ENCODE assay signal across 8 cellular contexts in the genomic region with DNA sequence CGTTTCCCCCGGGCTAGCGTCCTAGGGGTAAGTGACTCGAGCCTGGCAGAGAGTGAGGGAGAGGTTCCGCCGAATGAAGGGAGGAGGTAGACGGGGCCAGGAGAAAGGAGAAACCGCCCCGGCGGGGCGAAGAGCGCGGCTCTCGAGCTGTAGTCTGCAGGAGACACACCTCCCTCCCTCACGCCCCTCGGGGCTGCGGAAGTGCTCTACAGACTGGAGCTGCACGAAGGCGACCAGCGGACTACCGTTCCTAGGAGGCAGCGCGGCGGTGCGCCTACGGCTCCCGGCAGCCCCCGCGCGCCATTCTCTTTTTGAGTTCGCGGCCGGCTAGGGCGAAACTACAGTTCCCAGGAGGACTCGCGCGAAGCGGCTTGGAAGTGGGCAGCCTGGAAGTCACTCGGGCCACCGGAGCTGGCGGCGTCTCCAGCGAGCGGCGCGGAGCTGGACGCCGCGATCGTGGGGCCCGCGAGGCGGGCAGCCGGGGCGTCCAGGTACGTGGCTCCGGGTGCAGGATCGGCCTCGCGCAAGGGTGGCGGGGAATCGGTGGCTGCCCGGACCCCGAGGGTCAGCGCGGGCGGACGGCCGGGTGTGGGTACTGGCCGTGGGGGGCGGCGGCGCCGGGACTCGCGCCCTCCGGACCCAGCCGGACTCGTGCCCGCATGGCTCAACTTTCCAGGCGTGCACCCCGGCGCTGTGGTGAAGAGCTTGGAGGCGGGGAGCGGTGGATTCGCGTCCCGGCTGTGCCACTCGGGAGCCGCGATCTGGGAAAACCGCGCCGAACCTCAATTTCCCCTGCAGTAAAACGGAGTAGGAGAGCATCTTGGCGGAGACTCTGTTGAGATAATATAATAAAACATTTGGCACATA. TPM values are rescaled to one million over a fixed set of nuclear protein-coding genes. Genes with fewer than 3 reads are reported as not detected.
DNase-seq lines count a peak whose midpoint lies in the region; ATAC-seq and TF ChIP-seq lines count a peak whose summit lies in the region.

A gene with protein sequence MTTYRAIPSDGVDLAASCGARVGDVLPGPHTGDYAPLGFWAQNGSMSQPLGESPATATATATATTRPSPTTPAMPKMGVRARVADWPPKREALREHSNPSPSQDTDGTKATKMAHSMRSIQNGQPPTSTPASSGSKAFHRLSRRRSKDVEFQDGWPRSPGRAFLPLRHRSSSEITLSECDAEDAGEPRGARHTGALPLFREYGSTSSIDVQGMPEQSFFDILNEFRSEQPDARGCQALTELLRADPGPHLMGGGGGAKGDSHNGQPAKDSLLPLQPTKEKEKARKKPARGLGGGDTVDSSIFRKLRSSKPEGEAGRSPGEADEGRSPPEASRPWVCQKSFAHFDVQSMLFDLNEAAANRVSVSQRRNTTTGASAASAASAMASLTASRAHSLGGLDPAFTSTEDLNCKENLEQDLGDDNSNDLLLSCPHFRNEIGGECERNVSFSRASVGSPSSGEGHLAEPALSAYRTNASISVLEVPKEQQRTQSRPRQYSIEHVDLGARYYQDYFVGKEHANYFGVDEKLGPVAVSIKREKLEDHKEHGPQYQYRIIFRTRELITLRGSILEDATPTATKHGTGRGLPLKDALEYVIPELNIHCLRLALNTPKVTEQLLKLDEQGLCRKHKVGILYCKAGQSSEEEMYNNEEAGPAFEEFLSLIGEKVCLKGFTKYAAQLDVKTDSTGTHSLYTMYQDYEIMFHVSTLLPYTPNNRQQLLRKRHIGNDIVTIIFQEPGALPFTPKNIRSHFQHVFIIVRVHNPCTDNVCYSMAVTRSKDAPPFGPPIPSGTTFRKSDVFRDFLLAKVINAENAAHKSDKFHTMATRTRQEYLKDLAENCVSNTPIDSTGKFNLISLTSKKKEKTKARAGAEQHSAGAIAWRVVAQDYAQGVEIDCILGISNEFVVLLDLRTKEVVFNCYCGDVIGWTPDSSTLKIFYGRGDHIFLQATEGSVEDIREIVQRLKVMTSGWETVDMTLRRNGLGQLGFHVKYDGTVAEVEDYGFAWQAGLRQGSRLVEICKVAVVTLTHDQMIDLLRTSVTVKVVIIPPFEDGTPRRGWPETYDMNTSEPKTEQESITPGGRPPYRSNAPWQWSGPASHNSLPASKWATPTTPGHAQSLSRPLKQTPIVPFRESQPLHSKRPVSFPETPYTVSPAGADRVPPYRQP (N-terminal part only) (plus strand): TSS at position 341 of the 867 bp plus-strand sequence. CDS start 174,358 bp downstream, outside the sequence.

- peaks cover 0 to 19% of the 10 kb centered on the region in 2 donors for H3K4me1 ChIP-seq in right atrium auricular region
- peaks cover 16% of the 10 kb centered on the region for H3K4me1 ChIP-seq in vagina

- H3K27ac ChIP-seq in right atrium auricular region = peak within 1 kb of the TSS; percentile 76 to 80
- peak within 1 kb of the TSS; percentile 72 for H3K27ac ChIP-seq in vagina

- ATAC-seq in HG02885 (IDR thresholded peaks at IDR 0.05; ENCODE audit: poor library complexity, unreplicated experiment) = peak; percentile 82
- peak; percentile 99 for ATAC-seq in T-helper 17 cell

- intact Hi-C loops in vagina (cut with DNase I) = loop anchor here (10.0 kb wide), 1 partner anchor 318 kb away; the partner anchor contains the start of gene DPF1

- no peaks in the 10 kb centered on the region for H3K36me3 Mint-ChIP-seq in T-helper 17 cell (ENCODE audit: low read depth)

- H3K9me3 ChIP-seq in T-helper 17 cell (ENCODE audit: control insufficient read depth, low read length, poor library complexity, severe bottlenecking) (no peaks in the 10 kb centered on the region), right atrium auricular region (no peaks in the 10 kb centered on the region), vagina (no peaks in the 10 kb centered on the region)

- H3K27me3 ChIP-seq in right atrium auricular region = no peaks in the 10 kb centered on the region
- no peaks in the 10 kb centered on the region for H3K27me3 ChIP-seq in vagina

- H3K27ac Mint-ChIP-seq in T-helper 17 cell = peak within 1 kb of the TSS; percentile 70

- TF ChIP-seq CTCF in right atrium auricular region (IDR thresholded peaks at IDR 0.05) (no peak), vagina (IDR thresholded peaks at IDR 0.05) (peak in 1 of 3 experiments; percentile 24)

- H3K27me3 Mint-ChIP-seq in T-helper 17 cell = no peaks in the 10 kb centered on the region

- TF ChIP-seq POLR2A in GM15510 (IDR thresholded peaks at IDR 0.05; ENCODE audit: borderline replicate concordance, extremely low read depth, insufficient read length) (peak; percentile 74), vagina (IDR thresholded peaks at IDR 0.05) (peak in 1 of 2 donors; percentile 47)

- H3K4me3 Mint-ChIP-seq in T-helper 17 cell = peak within 1 kb of the TSS; percentile 93

- H3K4me3 ChIP-seq in right atrium auricular region (peak within 1 kb of the TSS; percentile 79 to 96), vagina (peak within 1 kb of the TSS; percentile 69 to 77)

- H3K4me1 Mint-ChIP-seq in T-helper 17 cell = peaks cover 22% of the 10 kb centered on the region

- H3K36me3 ChIP-seq in right atrium auricular region (no peaks in the 10 kb centered on the region), vagina (no peaks in the 10 kb centered on the region)

- DNase-seq in NCI-H1694 treated with DMSO at 0.1 percent for 48 hours (lab: John Stamatoyannopoulos, UW) (peak; percentile 94), T-helper 17 cell (peak; percentile 86 to 87 (median 87)), anterior cingulate cortex (lab: John Stamatoyannopoulos, UW) (peak; percentile 61 to 98 (median 93)), right atrium auricular region (ENCODE audit: low spot score) (peak; percentile 94), pulmonary artery endothelial cell (ENCODE audit: low read depth, low spot score) (peak; percentile 87), vagina (ENCODE audit: extremely low spot score in 2 of 2) (peak in 1 of 2 donors; percentile 93)

RNA-seq across cellular contexts. Expression of the gene that starts here (rescaled TPM):
- total RNA-seq in T-helper 17 cell (10 to 100 TPM; 29.5 to 32.2 TPM), right atrium auricular region (10 to 100 TPM; 10.7 to 19.6 TPM), pulmonary artery endothelial cell (9.7 and 15.3 TPM in 2 replicates), vagina (13.0 TPM)
